In the genomic region with DNA sequence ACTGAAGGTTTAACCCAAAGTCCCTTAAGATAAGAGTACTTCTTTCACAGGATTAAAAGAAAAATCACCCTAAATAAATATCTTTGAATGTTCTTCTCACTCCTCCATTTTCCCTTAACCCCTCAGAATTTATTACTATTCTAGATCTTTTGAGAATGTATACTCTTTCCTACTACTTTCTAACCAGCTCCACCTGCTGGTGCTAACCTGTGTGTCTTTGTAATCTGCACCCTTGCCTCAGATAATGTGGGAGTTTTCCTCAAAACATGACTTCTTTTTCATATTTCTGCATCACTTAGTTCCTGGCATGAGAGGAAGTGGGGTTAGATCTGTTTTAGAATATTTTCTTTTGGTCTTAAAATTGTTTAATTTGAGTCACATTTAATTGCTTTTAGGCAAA, we compare ENCODE assay signal across 9 cellular contexts.
DNase-seq lines count a peak whose midpoint lies in the region; ATAC-seq and TF ChIP-seq lines count a peak whose summit lies in the region.
"Had no signal": no experiment of that assay in that cellular context is flagged by ENCODE, and none has a peak within 500 bp of the region (broad histone marks: within the 10 kb centered on the region; RNA-seq: fewer than 3 reads in every experiment).

No MANE protein-coding gene starts in this region.

- intact Hi-C loops in CD4-positive, alpha-beta memory T cell (cut with micrococcal nuclease) = no loop called here

- CTCF ChIA-PET in CD4-positive, alpha-beta memory T cell (lab: Charles Lee; ENCODE audit: partially characterized antibody) = interaction anchor here (0.6 kb wide), 1 partner anchor 9 kb away, joined by 3 read pairs; no protein-coding TSS in a partner anchor

- H3K9me3 ChIP-seq in CD4-positive, alpha-beta memory T cell (ENCODE audit: control insufficient read depth in 1 of 2, low read length in 2 of 2) = peaks cover 0 to 4% of the 10 kb centered on the region in 2 donors

- no peaks in the 10 kb centered on the region for H3K36me3 ChIP-seq in CD4-positive, alpha-beta memory T cell (ENCODE audit: insufficient read depth, low read length)

- H3K4me1 Mint-ChIP-seq in nephron progenitor cell = no peaks in the 10 kb centered on the region
- no peaks in the 10 kb centered on the region for H3K4me1 Mint-ChIP-seq in CD4-positive, alpha-beta memory T cell
- H3K4me1 Mint-ChIP-seq: activated naive CD8-positive, alpha-beta T cell treated with anti-CD3 and anti-CD28 coated beads, Interleukin-2, amount 10 ng/mL, durations not matched to agents 7 days and 5 days had no signal

- no peaks in the 10 kb centered on the region for H3K4me1 ChIP-seq in CD4-positive, alpha-beta memory T cell (ENCODE audit: insufficient read depth, low read length)

- ATAC-seq in GM19463 (IDR thresholded peaks at IDR 0.05; ENCODE audit: unreplicated experiment) (peak; percentile 68), HG03280 (IDR thresholded peaks at IDR 0.05; ENCODE audit: unreplicated experiment) (no peak)
- ATAC-seq: left colon had no signal

- peaks cover 10% of the 10 kb centered on the region for H3K36me3 Mint-ChIP-seq in nephron progenitor cell (ENCODE audit: low read depth)
- H3K36me3 Mint-ChIP-seq in CD4-positive, alpha-beta memory T cell = no peaks in the 10 kb centered on the region
- H3K36me3 Mint-ChIP-seq: activated naive CD8-positive, alpha-beta T cell treated with anti-CD3 and anti-CD28 coated beads, Interleukin-2, amount 10 ng/mL, durations not matched to agents 7 days and 5 days had no signal

- H3K27ac ChIP-seq in CD4-positive, alpha-beta memory T cell (ENCODE audit: low read depth, low read length) = no peak overlapping the region

- no peaks in the 10 kb centered on the region for H3K27me3 ChIP-seq in CD4-positive, alpha-beta memory T cell (ENCODE audit: insufficient read depth, low read length)

- DNase-seq in NCI-H345 (lab: John Stamatoyannopoulos, UW) = peak; percentile 20
- DNase-seq in choroid plexus epithelial cell (ENCODE audit: low read depth) = peak; percentile 67
- no peak for DNase-seq in nephron progenitor cell
- DNase-seq in CD4-positive, alpha-beta memory T cell = no peak
- DNase-seq in activated T-cell treated with anti-CD3 and anti-CD28 coated beads, Interleukin-2, amount 50 U/mL, for 48 hours = no peak
- DNase-seq: activated naive CD8-positive, alpha-beta T cell treated with anti-CD3 and anti-CD28 coated beads, Interleukin-2, amount 10 ng/mL, durations not matched to agents 7 days and 5 days had no signal

- H3K9me3 Mint-ChIP-seq in nephron progenitor cell = peaks cover 28% of the 10 kb centered on the region
- H3K9me3 Mint-ChIP-seq in CD4-positive, alpha-beta memory T cell = peaks cover 2 to 32% (median 14%) of the 10 kb centered on the region in 8 donors

- H3K4me3 Mint-ChIP-seq in nephron progenitor cell = no peak overlapping the region
- H3K4me3 Mint-ChIP-seq in CD4-positive, alpha-beta memory T cell = no peak overlapping the region
- H3K4me3 Mint-ChIP-seq: activated naive CD8-positive, alpha-beta T cell treated with anti-CD3 and anti-CD28 coated beads, Interleukin-2, amount 10 ng/mL, durations not matched to agents 7 days and 5 days had no signal

- no peaks in the 10 kb centered on the region for H3K27me3 Mint-ChIP-seq in nephron progenitor cell (ENCODE audit: low read depth, poor library complexity)
- no peaks in the 10 kb centered on the region for H3K27me3 Mint-ChIP-seq in CD4-positive, alpha-beta memory T cell
- H3K27me3 Mint-ChIP-seq: activated naive CD8-positive, alpha-beta T cell treated with anti-CD3 and anti-CD28 coated beads, Interleukin-2, amount 10 ng/mL, durations not matched to agents 7 days and 5 days had no signal

- H3K4me3 ChIP-seq in choroid plexus epithelial cell (ENCODE audit: low read depth, low read length) = no peak overlapping the region
- no peak overlapping the region for H3K4me3 ChIP-seq in CD4-positive, alpha-beta memory T cell (ENCODE audit: low read length in 2 of 2)

- POLR2A ChIA-PET in CD4-positive, alpha-beta memory T cell (lab: Charles Lee; ENCODE audit: partially characterized antibody) = no interaction called here

- TF ChIP-seq CTCF in choroid plexus epithelial cell (conservative IDR thresholded peaks at IDR 0.05; ENCODE audit: low read depth, low read length) (peak; percentile 72), nephron progenitor cell (IDR thresholded peaks at IDR 0.05) (peak; percentile 31)

- no peak overlapping the region for H3K27ac Mint-ChIP-seq in nephron progenitor cell
- H3K27ac Mint-ChIP-seq in CD4-positive, alpha-beta memory T cell = no peak overlapping the region
- H3K27ac Mint-ChIP-seq: activated naive CD8-positive, alpha-beta T cell treated with anti-CD3 and anti-CD28 coated beads, Interleukin-2, amount 10 ng/mL, durations not matched to agents 7 days and 5 days had no signal

Comparison
In these comparisons a context has a peak if more than half of its experiments do, and no peak if none do; other contexts are left out.
1. DNase-seq: peak in NCI-H345 (single experiment) and choroid plexus epithelial cell (single experiment); none in nephron progenitor cell (single experiment), CD4-positive, alpha-beta memory T cell (0 of 5) and activated T-cell treated with anti-CD3 and anti-CD28 coated beads, Interleukin-2, amount 50 U/mL, for 48 hours (0 of 2).